ENCODE assay signal across 8 cellular contexts in the genomic region with DNA sequence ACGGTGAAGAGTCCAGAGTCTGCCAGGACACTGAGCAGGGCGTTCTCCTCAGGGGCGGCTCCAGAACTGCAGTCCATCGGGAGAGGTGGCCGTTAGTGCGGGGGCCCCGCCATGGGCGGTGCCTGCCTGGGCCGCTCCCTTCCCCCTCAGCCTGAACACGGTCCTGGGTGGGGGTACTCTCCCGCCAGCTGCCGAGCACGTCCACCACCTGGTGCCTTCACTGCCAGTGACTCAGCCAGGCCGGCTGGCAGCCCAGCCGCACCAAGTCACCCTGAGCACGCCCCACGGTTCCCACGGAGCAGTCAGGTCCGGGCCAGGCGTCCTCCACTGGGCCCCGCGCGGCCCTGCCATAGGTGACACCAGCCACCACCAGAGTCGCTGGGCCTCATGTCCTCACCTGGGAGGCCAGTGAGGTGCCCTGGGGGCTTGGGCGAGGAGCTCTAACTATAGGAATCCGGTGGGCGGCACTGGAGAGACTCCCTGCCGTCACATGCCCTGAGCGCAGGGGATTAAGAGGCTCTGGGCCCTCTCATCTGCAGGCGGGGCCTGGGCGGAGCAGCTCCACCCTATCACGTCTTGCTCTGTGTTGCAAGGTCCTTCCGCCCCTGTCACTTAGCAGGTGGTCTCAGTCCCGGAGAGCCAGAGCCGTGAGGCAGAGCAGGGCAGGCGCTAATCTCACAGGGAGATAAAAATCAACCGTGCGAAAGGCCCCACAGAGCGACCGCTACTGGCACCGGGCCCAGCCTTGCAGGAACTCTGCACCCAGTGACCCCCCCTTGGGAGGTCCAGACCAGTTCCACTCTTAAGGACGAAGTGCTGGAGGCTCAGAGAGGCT. TPM values are rescaled to one million over a fixed set of nuclear protein-coding genes. Genes with fewer than 3 reads are reported as not detected.
DNase-seq lines count a peak whose midpoint lies in the region; TF ChIP-seq lines count a peak whose summit lies in the region.

No MANE protein-coding gene starts in this region.

- no peak overlapping the region for H3K27ac ChIP-seq in tibial artery

- no peak overlapping the region for H3K4me3 ChIP-seq in tibial artery

- intact Hi-C loops in tibial artery (cut with DNase I; ENCODE audit: low total_unique reads) = no loop called here

- H3K27me3 ChIP-seq in tibial artery = no peaks in the 10 kb centered on the region

- no peaks in the 10 kb centered on the region for H3K36me3 ChIP-seq in tibial artery

- peaks cover 0 to 89% (median 62%) of the 10 kb centered on the region in 4 donors for H3K4me1 ChIP-seq in tibial artery

- no peaks in the 10 kb centered on the region for H3K9me3 ChIP-seq in tibial artery

- TF ChIP-seq CTCF in tibial artery (IDR thresholded peaks at IDR 0.05) = no peak

- peak; percentile 32 for DNase-seq in stimulated activated CD4-positive, alpha-beta T cell treated with anti-CD3 and anti-CD28 coated beads, Interleukin-4, amount 100 ng/mL, for 1 hour
- no peak for DNase-seq in stimulated activated CD4-positive, alpha-beta T cell treated with anti-CD3 and anti-CD28 coated beads, Interleukin-4, amount 100 ng/mL, for 4 hours
- DNase-seq in dermis blood vessel endothelial cell (peak; percentile 70), myocyte (ENCODE audit: low read depth) (peak; percentile 96), tibial artery (no peak), DMS153 treated with DMSO at 0.1 percent for 48 hours (lab: John Stamatoyannopoulos, UW; ENCODE audit: unreplicated experiment) (no peak), NOMO-1 treated with dmso at 0.1 percent for 144 hours (lab: John Stamatoyannopoulos, UW; ENCODE audit: unreplicated experiment) (no peak)

TF ChIP-seq in PFSK-1, 5 proteins besides CTCF, POLR2A, EP300 and RAD21:
- no peak for TF ChIP-seq REST (IDR thresholded peaks at IDR 0.05; ENCODE audit: insufficient read depth in 1 of 2, low read depth in 2 of 2, low read length in 2 of 2)
- peak; percentile 24 for TF ChIP-seq FOXP2 (optimal IDR thresholded peaks at IDR 0.05; ENCODE audit: borderline replicate concordance, extremely low read depth, extremely low read length, insufficient read depth)
- no peak for TF ChIP-seq POLR2AphosphoS5 (IDR thresholded peaks at IDR 0.05; ENCODE audit: low read depth, low read length)

RNA-seq across cellular contexts. Expression of gene PIEZO1, which starts 14.3 kb away (rescaled TPM):
- 249 TPM for polyA plus RNA-seq in PFSK-1 (2012; ENCODE audit: insufficient read length, low read depth)
- total RNA-seq in dermis blood vessel endothelial cell (354 and 766 TPM in 2 replicates), myocyte (198 and 238 TPM in 2 replicates)
- polyA plus RNA-seq in myocyte (2012) = 246 TPM

RNA-seq across cellular contexts. Expression of gene CDT1, which starts 32.9 kb away (rescaled TPM):
- 73.7 TPM for polyA plus RNA-seq in PFSK-1 (2012; ENCODE audit: insufficient read length, low read depth)
- 5.8 and 22.2 TPM in 2 replicates for total RNA-seq in dermis blood vessel endothelial cell
- total RNA-seq in myocyte = 0.16 and 1.9 TPM in 2 replicates
- polyA plus RNA-seq in myocyte (2012) = 0.74 TPM

RNA-seq across cellular contexts. Expression of gene APRT, which starts 41.1 kb away (rescaled TPM):
- 373 TPM for polyA plus RNA-seq in PFSK-1 (2012; ENCODE audit: insufficient read length, low read depth)
- 100 and 138 TPM in 2 replicates for total RNA-seq in dermis blood vessel endothelial cell
- total RNA-seq in myocyte = 86.9 and 89.3 TPM in 2 replicates
- polyA plus RNA-seq in myocyte (2012) = 123 TPM

Comparison
In these comparisons a context has a peak if more than half of its experiments do, and no peak if none do; other contexts are left out.
1. DNase-seq: peak in stimulated activated CD4-positive, alpha-beta T cell treated with anti-CD3 and anti-CD28 coated beads, Interleukin-4, amount 100 ng/mL, for 1 hour (single experiment), dermis blood vessel endothelial cell (single experiment) and myocyte (single experiment); none in stimulated activated CD4-positive, alpha-beta T cell treated with anti-CD3 and anti-CD28 coated beads, Interleukin-4, amount 100 ng/mL, for 4 hours (0 of 2), tibial artery (0 of 2), DMS153 treated with DMSO at 0.1 percent for 48 hours (single experiment) and NOMO-1 treated with dmso at 0.1 percent for 144 hours (single experiment).